ENCODE assay signal across 8 cellular contexts in genomic region chr5:139197710-139198669, GRCh38. TPM values are rescaled to one million over a fixed set of nuclear protein-coding genes. Genes with fewer than 3 reads are reported as not detected.
A peak's percentile ranks its signal among the peaks of the same experiment; 100 is the strongest.
DNase-seq lines count a peak whose midpoint lies in the region; ATAC-seq, FAIRE-seq and TF ChIP-seq lines count a peak whose summit lies in the region.

TSS of gene SIL1 (minus strand) at chr5:139198368. CDS start at chr5:139127843, 70,525 bp downstream.

- peaks cover 23% of the 10 kb centered on the region for H3K4me1 Mint-ChIP-seq in WTC11

- FAIRE-seq in bronchial epithelial cell (lab: Jason Lieb, UNC) (no peak), small intestine (lab: Jason Lieb, UNC) (no peak)

- peak within 1 kb of the TSS; percentile 80 for H3K4me3 Mint-ChIP-seq in WTC11

- no peaks in the 10 kb centered on the region for H3K9me3 ChIP-seq in small intestine (ENCODE audit: control insufficient read depth, low read depth)

- H3K4me3 ChIP-seq in bronchial epithelial cell (ENCODE audit: low read depth, low read length) (peak within 1 kb of the TSS; percentile 85), small intestine (ENCODE audit: low read depth in 1 of 2, low read length in 2 of 2) (peak within 1 kb of the TSS; percentile 59 to 70)

- CTCF ChIA-PET in WTC11 (lab: Charles Lee), result interaction anchor here (0.6 to 0.9 kb wide), 8 partner anchors 10 to 143 kb away, joined by 3 to 6 read pairs (median 4); no protein-coding TSS in a partner anchor

- DNase-seq in AG08395 (ENCODE audit: low spot score), result peak; percentile 98
- DNase-seq in NCI-H226, result peak; percentile 93
- peak; percentile 97 for DNase-seq in WTC11 (ENCODE audit: low spot score)
- DNase-seq in bronchial epithelial cell (ENCODE audit: low read depth), result peak; percentile 82
- DNase-seq in iPS-NIHi11 (ENCODE audit: low spot score), result peak; percentile 99
- DNase-seq in small intestine, result peak; percentile 96

- H3K27ac ChIP-seq in small intestine (ENCODE audit: low read depth in 1 of 2, low read length in 1 of 2), result peak within 1 kb of the TSS; percentile 53 to 92

- no peaks in the 10 kb centered on the region for H3K36me3 Mint-ChIP-seq in WTC11

- ATAC-seq in HG03175 (IDR thresholded peaks at IDR 0.05; ENCODE audit: unreplicated experiment) (peak; percentile 95), WTC11 (peak; percentile 97)

- peak; percentile 97 for TF ChIP-seq POLR2A in GM18951 (IDR thresholded peaks at IDR 0.05; ENCODE audit: extremely low read depth, insufficient read depth, insufficient read length)

- POLR2A ChIA-PET in WTC11 (lab: Charles Lee), result interaction anchor here (0.5 to 1.0 kb wide), 10 partner anchors 51 to 655 kb away, joined by 3 to 5 read pairs (median 3); partner anchors contain the start of gene ETF1

- TF ChIP-seq CTCF in WTC11 (IDR thresholded peaks at IDR 0.05) (no peak), bronchial epithelial cell (IDR thresholded peaks at IDR 0.05; ENCODE audit: insufficient read depth, low read length, severe bottlenecking) (no peak)

- 0 to 2% (median 1%) methylated on average over 33 to 61 of the region's 61 CpGs for WGBS in small intestine, 3 donors

- H3K36me3 ChIP-seq in bronchial epithelial cell (ENCODE audit: control insufficient read depth, insufficient read depth, low read length) (peaks cover 3% of the 10 kb centered on the region), small intestine (ENCODE audit: control insufficient read depth in 2 of 2, insufficient read depth in 2 of 2, low read length in 2 of 2) (no peaks in the 10 kb centered on the region)

- H3K27me3 ChIP-seq in bronchial epithelial cell (ENCODE audit: control insufficient read depth, insufficient read depth, low read length), result no peaks in the 10 kb centered on the region
- no peaks in the 10 kb centered on the region for H3K27me3 ChIP-seq in small intestine (ENCODE audit: control insufficient read depth in 2 of 2, insufficient read depth in 2 of 2, low read length in 2 of 2)

- no peaks in the 10 kb centered on the region for H3K4me1 ChIP-seq in small intestine (ENCODE audit: control insufficient read depth in 2 of 2, insufficient read depth in 1 of 2, low read depth in 1 of 2, low read length in 1 of 2)

- no peaks in the 10 kb centered on the region for H3K27me3 Mint-ChIP-seq in WTC11 (ENCODE audit: low read depth)

- in situ Hi-C loops in GM18951 (cut with MboI; ENCODE audit: low sequenced_read_pairs, unreplicated experiment), result no loop called here

- H3K27ac Mint-ChIP-seq in WTC11, result peak within 1 kb of the TSS; percentile 97

- no peaks in the 10 kb centered on the region for H3K9me3 Mint-ChIP-seq in WTC11

TF ChIP-seq in WTC11, 78 proteins besides CTCF, POLR2A, EP300 and RAD21:
- TF ChIP-seq FOXK1 (CRISPR knock-in tag; IDR thresholded peaks at IDR 0.05) (peak; percentile 59), EMX1 (CRISPR knock-in tag; IDR thresholded peaks at IDR 0.05) (no peak), SP1 (CRISPR knock-in tag; conservative IDR thresholded peaks at IDR 0.05) (peak; percentile 75; the same call in 1 of the 2 replicates), ZBTB43 (CRISPR knock-in tag; IDR thresholded peaks at IDR 0.05) (peak; percentile 51; the same call in 1 of the 2 replicates), RORB (CRISPR knock-in tag; IDR thresholded peaks at IDR 0.05) (no peak), MAX (CRISPR knock-in tag; IDR thresholded peaks at IDR 0.05) (peak; percentile 59), USF2 (CRISPR knock-in tag; IDR thresholded peaks at IDR 0.05) (0 out of 2 replicates have a peak, but pooled peaks have one; percentile 17), E2F5 (CRISPR knock-in tag; IDR thresholded peaks at IDR 0.05) (0 out of 2 replicates have a peak, but pooled peaks have one; percentile 42), FOXP1 (CRISPR knock-in tag; IDR thresholded peaks at IDR 0.05; ENCODE audit: borderline replicate concordance) (peak; percentile 60; the same call in 1 of the 2 replicates), FOXP4 (CRISPR knock-in tag; IDR thresholded peaks at IDR 0.05) (peak; percentile 59; the same call in 1 of the 2 replicates), NFYB (CRISPR knock-in tag; conservative IDR thresholded peaks at IDR 0.05; ENCODE audit: low read depth) (0 out of 2 replicates have a peak, but pooled peaks have one; percentile 24), CBFB (CRISPR knock-in tag; IDR thresholded peaks at IDR 0.05; ENCODE audit: low read depth) (no peak)
- TF ChIP-seq, protein P1, sequence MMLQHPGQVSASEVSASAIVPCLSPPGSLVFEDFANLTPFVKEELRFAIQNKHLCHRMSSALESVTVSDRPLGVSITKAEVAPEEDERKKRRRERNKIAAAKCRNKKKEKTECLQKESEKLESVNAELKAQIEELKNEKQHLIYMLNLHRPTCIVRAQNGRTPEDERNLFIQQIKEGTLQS (CRISPR knock-in tag; conservative IDR thresholded peaks at IDR 0.05), result no peak

RNA-seq across cellular contexts. Expression of gene SIL1, which starts in this region (rescaled TPM):
- total RNA-seq in WTC11 (2021), result 10.7 to 14.0 TPM (median 10.7 TPM) in 3 replicates
- 85.3 and 117 TPM in 2 replicates for total RNA-seq in bronchial epithelial cell
- 10 to 100 TPM; 21.6 to 68.2 (median 30.2) TPM for polyA plus RNA-seq in small intestine

Comparison
In these comparisons a context has a peak if more than half of its experiments do, and no peak if none do; other contexts are left out.
1. Peak in every context shown above with its lines: DNase-seq, ATAC-seq, H3K4me3 ChIP-seq and H3K27ac ChIP-seq.